Comparison of ENCODE assay signal across 24 cellular contexts in genomic region chr14:100416081-100416480, GRCh38.
"Had no signal": no experiment of that assay in that cellular context is flagged by ENCODE, and none has a peak within 500 bp of the region (broad histone marks: within the 10 kb centered on the region; RNA-seq: fewer than 3 reads in every experiment).

No MANE protein-coding gene starts in this region.

- H3K9me3 ChIP-seq: esophagus muscularis mucosa, gastrocnemius medialis, prostate gland, stomach, suprapubic skin, tibial nerve, uterus had no signal

- H3K4me1 ChIP-seq: gastrocnemius medialis, prostate gland, tibial nerve, uterus had no signal

- ATAC-seq: activated CD4-positive, alpha-beta T cell treated with anti-CD3 and anti-CD28 coated beads for 36 hours; gastrocnemius medialis; T-cell; WTC11 had no signal

- FAIRE-seq: bronchial epithelial cell, islet of Langerhans had no signal

- H3K36me3 ChIP-seq: esophagus muscularis mucosa, gastrocnemius medialis, prostate gland, stomach, suprapubic skin, tibial nerve, uterus had no signal

- H3K4me3 ChIP-seq: coronary artery, esophagus muscularis mucosa, gastrocnemius medialis, prostate gland, stomach, suprapubic skin, tibial nerve, uterus had no signal

- H3K27ac ChIP-seq: coronary artery, esophagus muscularis mucosa, gastrocnemius medialis, prostate gland, suprapubic skin, tibial nerve, uterus had no signal

- H3K27ac Mint-ChIP-seq: activated CD4-positive, alpha-beta T cell treated with anti-CD3 and anti-CD28 coated beads for 36 hours; memory B cell; T-cell had no signal

- H3K9me3 Mint-ChIP-seq: activated naive CD8-positive, alpha-beta T cell treated with anti-CD3 and anti-CD28 coated beads, Interleukin-2, amount 10 ng/mL, durations not matched to agents 7 days and 5 days; neural crest cell; T-cell had no signal

- DNase-seq: activated CD4-positive, alpha-beta T cell treated with anti-CD3 and anti-CD28 coated beads for 36 hours; activated CD4-positive, alpha-beta T cell treated with anti-CD3 and anti-CD28 coated beads, Interleukin-2, amount 50 U/mL, for 4 hours; activated naive CD4-positive, alpha-beta T cell treated with Interleukin-2 at 50 U/mL for 16 hours; activated naive CD8-positive, alpha-beta T cell treated with anti-CD3 and anti-CD28 coated beads, Interleukin-2, amount 10 ng/mL, durations not matched to agents 7 days and 5 days; activated T-cell treated with anti-CD3 and anti-CD28 coated beads, Interleukin-2, amount 50 U/mL, for 48 hours; cerebellar nuclear complex; gastrocnemius medialis; hypothalamus; naive B cell; stimulated activated CD4-positive, alpha-beta T cell treated with anti-CD3 and anti-CD28 coated beads, Interleukin-4, amount 100 ng/mL, for 4 hours; stomach; T-cell; T-helper 9 cell; uterus had no signal

- H3K27me3 ChIP-seq: esophagus muscularis mucosa, gastrocnemius medialis, stomach, suprapubic skin, tibial nerve, uterus had no signal

- H3K36me3 Mint-ChIP-seq: WTC11 had no signal
